Comparison of ENCODE assay signal across 28 cellular contexts in genomic region chr4:760616-761015, GRCh38. TPM values are rescaled to one million over a fixed set of nuclear protein-coding genes. Genes with fewer than 3 reads are reported as not detected.
DNase-seq lines count a peak whose midpoint lies in the region; ATAC-seq, FAIRE-seq and TF ChIP-seq lines count a peak whose summit lies in the region.
"Had no signal": no experiment of that assay in that cellular context is flagged by ENCODE, and none has a peak within 500 bp of the region (broad histone marks: within the 10 kb centered on the region; RNA-seq: fewer than 3 reads in every experiment).

No MANE protein-coding gene starts in this region.

- no peaks in the 10 kb centered on the region for H3K9me1 ChIP-seq in K562 (ENCODE audit: control insufficient read depth, insufficient read depth, low read length)

- H3K9ac ChIP-seq in K562 (ENCODE audit: insufficient read depth in 1 of 2, low read depth in 2 of 2, low read length in 2 of 2): no peak overlapping the region
- H3K9ac ChIP-seq: BLaER1, GM23248 had no signal

- ATAC-seq in natural killer cell treated with Interleukin-12 subunit alpha and Interleukin-12 subunit beta and Interleukin-15 and Interleukin-18, amount 100 ng/mL, for 72 hours: no peak
- ATAC-seq in natural killer cell: no peak
- ATAC-seq in K562: no peak
- no peak for ATAC-seq in lower lobe of right lung
- ATAC-seq in GM19463 (IDR thresholded peaks at IDR 0.05; ENCODE audit: unreplicated experiment): no peak
- ATAC-seq: activated CD4-positive, CD25-positive, alpha-beta regulatory T cell treated with anti-CD3 and anti-CD28 coated beads, Interleukin-2, amount 50 U/mL, for 24 hours; foreskin keratinocyte; PC-3; right lobe of liver had no signal

- no peak for TF ChIP-seq RAD21 in K562 (CRISPR knock-in tag; conservative IDR thresholded peaks at IDR 0.05 in 1 of 2, IDR thresholded peaks at IDR 0.05 in 1 of 2)

- no peaks in the 10 kb centered on the region for H3K9me3 Mint-ChIP-seq in natural killer cell treated with Interleukin-12 subunit alpha and Interleukin-12 subunit beta and Interleukin-15 and Interleukin-18, amount 100 ng/mL, for 72 hours
- H3K9me3 Mint-ChIP-seq in natural killer cell (no peaks in the 10 kb centered on the region), type B pancreatic cell (no peaks in the 10 kb centered on the region)

- peaks cover 25 to 29% of the 10 kb centered on the region in 2 donors for H3K4me1 Mint-ChIP-seq in natural killer cell treated with Interleukin-12 subunit alpha and Interleukin-12 subunit beta and Interleukin-15 and Interleukin-18, amount 100 ng/mL, for 72 hours (ENCODE audit: low read depth in 2 of 2)
- H3K4me1 Mint-ChIP-seq in natural killer cell: peaks cover 25 to 35% of the 10 kb centered on the region in 2 donors
- H3K4me1 Mint-ChIP-seq in type B pancreatic cell (ENCODE audit: unreplicated experiment): peaks cover 5% of the 10 kb centered on the region

- POLR2A ChIA-PET in K562 (lab: Yijun Ruan, JAX): no interaction called here

- intact Hi-C loops in natural killer cell (cut with micrococcal nuclease): no loop called here
- intact Hi-C loops in K562 (cut with micrococcal nuclease): loop anchor here (10.0 kb wide), 1 partner anchor 224 kb away; the partner anchor contains the start of gene IDUA
- intact Hi-C loops in lower lobe of right lung (cut with DNase I): no loop called here

- H3K9me3 ChIP-seq in K562 (replicated peaks; ENCODE audit: control insufficient read depth, insufficient read depth, low read depth, low read length) (peaks cover 13% of the 10 kb centered on the region), lower lobe of right lung (no peaks in the 10 kb centered on the region)
- H3K9me3 ChIP-seq: BLaER1, neutrophil, right lobe of liver, spleen had no signal

- H3K4me1 ChIP-seq in K562 (replicated peaks in 1 of 2; ENCODE audit: control insufficient read depth in 2 of 2, insufficient read depth in 2 of 2, low read length in 2 of 2): peaks cover 0 to 9% of the 10 kb centered on the region in 2 experiments; a peak in 1 of 5 replicates
- H3K4me1 ChIP-seq in lower lobe of right lung: peaks cover 3% of the 10 kb centered on the region
- H3K4me1 ChIP-seq: foreskin keratinocyte had no signal

- H3K4me2 ChIP-seq in K562 (ENCODE audit: insufficient read depth, low read length): no peak overlapping the region
- H3K4me2 ChIP-seq: BLaER1 had no signal

- FAIRE-seq in K562 (lab: Jason Lieb, UNC): no peak
- FAIRE-seq: G401.6 had no signal

- in situ Hi-C loops in K562 (cut with MboI): no loop called here

- H3K27ac Mint-ChIP-seq in natural killer cell treated with Interleukin-12 subunit alpha and Interleukin-12 subunit beta and Interleukin-15 and Interleukin-18, amount 100 ng/mL, for 72 hours: peak overlapping the region; percentile 3 to 5
- H3K27ac Mint-ChIP-seq in natural killer cell: peak overlapping the region in 1 of 2 donors; percentile 87
- H3K27ac Mint-ChIP-seq in type B pancreatic cell: no peak overlapping the region

- no peak overlapping the region for H3K4me3 ChIP-seq in K562
- no peak overlapping the region for H3K4me3 ChIP-seq in lower lobe of right lung
- H3K4me3 ChIP-seq: BLaER1, esophagus muscularis mucosa, GM23248, right lobe of liver, spleen had no signal

- no TSS peak for BruUV-seq in K562 (replicated peaks; lab: Mats Ljungman, UMichigan)

- TF ChIP-seq CTCF in natural killer cell (IDR thresholded peaks at IDR 0.05) (no peak), K562 (IDR thresholded peaks at IDR 0.05 in 2 of 3, conservative IDR thresholded peaks at IDR 0.05 in 1 of 3; ENCODE audit: insufficient read depth in 2 of 3, low read depth in 1 of 3, low read length in 3 of 3) (no peak), lower lobe of right lung (IDR thresholded peaks at IDR 0.05) (no peak), type B pancreatic cell (conservative IDR thresholded peaks at IDR 0.05) (no peak)

- no peaks in the 10 kb centered on the region for H3K27me3 ChIP-seq in K562 (ENCODE audit: control insufficient read depth in 2 of 2, insufficient read depth in 2 of 2, low read length in 2 of 2)
- no peaks in the 10 kb centered on the region for H3K27me3 ChIP-seq in lower lobe of right lung (ENCODE audit: low read depth)
- H3K27me3 ChIP-seq: BLaER1, esophagus muscularis mucosa, foreskin keratinocyte, neutrophil, right lobe of liver, spleen had no signal

- peak; percentile 53 for DNase-seq in natural killer cell treated with Interleukin-12 subunit alpha and Interleukin-12 subunit beta and Interleukin-15 and Interleukin-18, amount 100 ng/mL, for 72 hours (ENCODE audit: low spot score)
- DNase-seq in natural killer cell (no peak), K562 (ENCODE audit: extremely low read depth in 1 of 4, low spot score in 3 of 4) (no peak), lower lobe of right lung (peak; percentile 32), type B pancreatic cell (ENCODE audit: extremely low spot score, unreplicated experiment) (no peak), NCI-H1417 treated with DMSO at 0.1 percent for 48 hours (lab: John Stamatoyannopoulos, UW) (no peak)
- DNase-seq: activated CD4-positive, alpha-beta memory T cell treated with anti-CD3 and anti-CD28 coated beads for 36 hours; DMS79; foreskin keratinocyte; GM23248; Karpas-422; kidney glomerular epithelial cell; mammary epithelial cell; NCI-H1436; NCI-H2081; NCI-H2227 treated with DMSO at 0.1 percent for 48 hours; NCI-H526; PC-3; spleen; stimulated activated CD8-positive, alpha-beta memory T cell treated with anti-CD3 and anti-CD28 coated beads, Interleukin-4, amount 100 ng/mL, for 48 hours; trophoblast cell had no signal

- CTCF ChIA-PET in K562 (lab: Yijun Ruan, JAX; ENCODE audit: low intra/inter-chr PET ratio): no interaction called here

- no peaks in the 10 kb centered on the region for H4K20me1 ChIP-seq in K562 (replicated peaks; ENCODE audit: control insufficient read depth, insufficient read depth, low read length)

- TF ChIP-seq POLR2A in K562 (conservative IDR thresholded peaks at IDR 0.05): no peak

- no peak overlapping the region for H3K27ac ChIP-seq in K562 (ENCODE audit: extremely low read depth, low read depth, low read length)
- no peak overlapping the region for H3K27ac ChIP-seq in lower lobe of right lung
- H3K27ac ChIP-seq: BLaER1, esophagus muscularis mucosa, foreskin keratinocyte, GM23248, neutrophil, right lobe of liver, spleen had no signal

- no peaks in the 10 kb centered on the region; the same call in 2 of the 3 replicates for H3K79me2 ChIP-seq in K562 (ENCODE audit: control insufficient read depth, insufficient read depth, low read length)

- H2AFZ ChIP-seq in K562 (ENCODE audit: low read depth, low read length): no peak overlapping the region
- H2AFZ ChIP-seq: GM23248 had no signal

- peaks cover 7% of the 10 kb centered on the region for H3K36me3 Mint-ChIP-seq in natural killer cell treated with Interleukin-12 subunit alpha and Interleukin-12 subunit beta and Interleukin-15 and Interleukin-18, amount 100 ng/mL, for 72 hours
- no peaks in the 10 kb centered on the region for H3K36me3 Mint-ChIP-seq in natural killer cell
- peaks cover 55% of the 10 kb centered on the region for H3K36me3 Mint-ChIP-seq in type B pancreatic cell

- WGBS in K562 (ENCODE audit: insufficient coverage, low coverage, missing lambda C conversion rate): 91% methylated on average over 11 of the region's 21 CpGs

- H3K4me3 Mint-ChIP-seq in natural killer cell treated with Interleukin-12 subunit alpha and Interleukin-12 subunit beta and Interleukin-15 and Interleukin-18, amount 100 ng/mL, for 72 hours: no peak overlapping the region
- H3K4me3 Mint-ChIP-seq in natural killer cell (no peak overlapping the region), type B pancreatic cell (peak overlapping the region; percentile 7)
- H3K4me3 Mint-ChIP-seq: activated CD4-positive, alpha-beta memory T cell treated with anti-CD3 and anti-CD28 coated beads for 36 hours had no signal

- H3K36me3 ChIP-seq in K562 (ENCODE audit: control insufficient read depth, insufficient read depth, low read length) (peaks cover 68% of the 10 kb centered on the region; the same call in 2 of the 3 replicates), lower lobe of right lung (peaks cover 53% of the 10 kb centered on the region)

- no peak for TF ChIP-seq EP300 in K562 (IDR thresholded peaks at IDR 0.05; ENCODE audit: low read length)

- no peaks in the 10 kb centered on the region for H3K27me3 Mint-ChIP-seq in natural killer cell treated with Interleukin-12 subunit alpha and Interleukin-12 subunit beta and Interleukin-15 and Interleukin-18, amount 100 ng/mL, for 72 hours
- no peaks in the 10 kb centered on the region for H3K27me3 Mint-ChIP-seq in natural killer cell (ENCODE audit: low read depth in 2 of 2)
- no peaks in the 10 kb centered on the region for H3K27me3 Mint-ChIP-seq in type B pancreatic cell
- H3K27me3 Mint-ChIP-seq: activated CD4-positive, alpha-beta memory T cell treated with anti-CD3 and anti-CD28 coated beads for 36 hours had no signal

RNA-seq across cellular contexts. Expression of gene PCGF3, which starts 55.0 kb away (rescaled TPM):
- total RNA-seq in natural killer cell treated with Interleukin-12 subunit alpha and Interleukin-12 subunit beta and Interleukin-15 and Interleukin-18, amount 100 ng/mL, for 72 hours: 10 to 100 TPM; 50.6 to 54.3 TPM
- 100 to 1,000 TPM in 1 of 3 donors, 10 to 100 TPM in 2; 71.2 to 101 (median 97.2) TPM for total RNA-seq in natural killer cell
- 122 and 175 TPM in 2 replicates for total RNA-seq in K562 (2011; cell fraction: chromatin; rRNA removed; ENCODE audit: low replicate concordance)
- 123 and 128 TPM in 2 replicates for total RNA-seq in K562 (2011; cell fraction: nucleolus; rRNA removed)
- 119 and 129 TPM in 2 replicates for total RNA-seq in K562 (2011; cell fraction: nucleoplasm; rRNA removed)
- 31.3 and 39.9 TPM in 2 replicates for total RNA-seq in K562 (2014; rRNA removed)
- 13.3 and 14.7 TPM in 2 replicates for total RNA-seq in K562 (2014; rRNA removed; fragmentation: Illumina TruSeq; extraction: Trizol)
- 19.1 and 20.3 TPM in 2 replicates for total RNA-seq in K562 (2015; rRNA removed; fragmentation: Illumina TruSeq; extraction: Trizol)
- 39.6 and 46.1 TPM in 2 replicates for total RNA-seq in K562 (2021)
- polyA plus RNA-seq in K562 (2011; rRNA removed): 37.2 and 42.2 TPM in 2 replicates
- 35.7 and 39.0 TPM in 2 replicates for polyA plus RNA-seq in K562 (2011; cell fraction: cytosol; rRNA removed)
- 197 and 242 TPM in 2 replicates for polyA plus RNA-seq in K562 (2011; cell fraction: nucleus; rRNA removed)
- 22.9 and 34.4 TPM in 2 replicates for polyA plus RNA-seq in K562 (2012)
- 18.9 and 20.4 TPM in 2 replicates for polyA plus RNA-seq in K562 (2014; fragmentation: Illumina TruSeq; extraction: Trizol)
- 1 to 10 TPM; 2.6 to 4.3 TPM for polyA plus RNA-seq in K562 (2014; fragmentation: Nextera tagmentation; extraction: Ambion mirVana)
- 40.1 and 40.2 TPM in 2 replicates for polyA plus RNA-seq in K562 (2014; rRNA removed)
- 25.9 and 30.6 TPM in 2 replicates for polyA minus RNA-seq in K562 (2011; rRNA and poly(A)+ RNA removed)
- 22.7 and 34.9 TPM in 2 replicates for polyA minus RNA-seq in K562 (2011; cell fraction: cytosol; rRNA and poly(A)+ RNA removed)
- 74.0 and 79.4 TPM in 2 replicates for polyA minus RNA-seq in K562 (2011; cell fraction: nucleus; rRNA and poly(A)+ RNA removed)
- 44.8 TPM for total RNA-seq in lower lobe of right lung
- 64.3 and 66.7 TPM in 2 replicates for total RNA-seq in type B pancreatic cell (ENCODE audit: low replicate concordance)

Comparison
In these comparisons a context has a peak if more than half of its experiments do, and no peak if none do; other contexts are left out.
1. DNase-seq: peak in natural killer cell treated with Interleukin-12 subunit alpha and Interleukin-12 subunit beta and Interleukin-15 and Interleukin-18, amount 100 ng/mL, for 72 hours (single experiment) and lower lobe of right lung (single experiment); none in natural killer cell (single experiment), K562 (0 of 4), type B pancreatic cell (single experiment) and NCI-H1417 treated with DMSO at 0.1 percent for 48 hours (single experiment).